9 cellular contexts compared by ENCODE assay signal in the genomic region with DNA sequence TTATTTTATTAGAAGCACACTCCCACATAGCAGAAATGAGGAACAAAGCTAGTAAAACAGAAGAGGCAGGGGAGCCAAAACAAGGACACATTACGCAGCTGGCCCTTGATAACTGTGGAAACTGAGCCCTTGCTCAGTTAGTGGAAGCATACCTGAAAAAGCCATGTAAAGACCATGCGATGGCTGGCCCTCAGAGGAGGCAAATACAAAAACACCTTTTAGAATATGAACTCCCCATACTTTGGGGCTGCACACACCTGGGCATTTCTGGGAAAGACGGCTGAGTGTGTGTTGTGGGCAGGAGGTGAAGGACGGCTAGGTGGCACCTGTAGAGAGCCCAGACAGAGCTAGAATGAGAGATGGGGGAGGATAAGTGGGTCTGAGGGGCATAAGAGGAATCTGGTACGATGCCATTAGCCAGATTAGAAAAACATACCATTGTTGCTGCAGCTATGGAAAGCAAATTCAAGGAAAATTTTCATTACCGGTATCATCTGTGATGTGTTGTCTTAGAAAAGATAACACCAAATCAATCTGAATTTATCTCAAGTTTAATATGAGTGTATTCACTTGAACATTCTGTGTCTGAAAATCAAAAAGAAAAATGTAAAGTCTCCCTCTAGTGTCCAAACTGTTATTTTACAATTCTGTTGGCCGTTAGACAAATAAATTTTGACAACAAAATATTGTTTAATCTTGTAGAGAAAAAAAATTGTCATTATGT. TPM values are rescaled to one million over a fixed set of nuclear protein-coding genes. Genes with fewer than 3 reads are reported as not detected.
DNase-seq lines count a peak whose midpoint lies in the region; ATAC-seq, FAIRE-seq and TF ChIP-seq lines count a peak whose summit lies in the region.
"Had no signal": no experiment of that assay in that cellular context is flagged by ENCODE, and none has a peak within 500 bp of the region (broad histone marks: within the 10 kb centered on the region; RNA-seq: fewer than 3 reads in every experiment).

No MANE protein-coding gene starts in this region.

- H3K4me3 ChIP-seq in left ventricle myocardium inferior = no peak overlapping the region
- H3K4me3 ChIP-seq in right cardiac atrium (ENCODE audit: low read length) = no peak overlapping the region
- H3K4me3 ChIP-seq in SJSA1 = no peak overlapping the region
- no peak overlapping the region for H3K4me3 ChIP-seq in upper lobe of right lung

- no peaks in the 10 kb centered on the region for H3K36me3 Mint-ChIP-seq in activated CD8-positive, alpha-beta memory T cell treated with anti-CD3 and anti-CD28 coated beads, Interleukin-2, amount 10 ng/mL, durations not matched to agents 7 days and 5 days

- peak; percentile 97 for FAIRE-seq in frontal cortex (lab: Jason Lieb, UNC)

- 56% methylated on average over 7 of the region's 7 CpGs for WGBS in right cardiac atrium

- no peaks in the 10 kb centered on the region for H3K9me3 Mint-ChIP-seq in activated CD8-positive, alpha-beta memory T cell treated with anti-CD3 and anti-CD28 coated beads, Interleukin-2, amount 10 ng/mL, durations not matched to agents 7 days and 5 days (ENCODE audit: low read depth)

- H3K27ac Mint-ChIP-seq in activated CD8-positive, alpha-beta memory T cell treated with anti-CD3 and anti-CD28 coated beads, Interleukin-2, amount 10 ng/mL, durations not matched to agents 7 days and 5 days = no peak overlapping the region

- H3K27me3 Mint-ChIP-seq in activated CD8-positive, alpha-beta memory T cell treated with anti-CD3 and anti-CD28 coated beads, Interleukin-2, amount 10 ng/mL, durations not matched to agents 7 days and 5 days = peaks cover 3% of the 10 kb centered on the region

- intact Hi-C loops in left ventricle myocardium inferior (cut with micrococcal nuclease) = no loop called here
- intact Hi-C loops in right cardiac atrium (cut with DNase I) = no loop called here
- intact Hi-C loops in upper lobe of right lung (cut with DNase I) = no loop called here

- no peak overlapping the region for H3K4me3 Mint-ChIP-seq in activated CD8-positive, alpha-beta memory T cell treated with anti-CD3 and anti-CD28 coated beads, Interleukin-2, amount 10 ng/mL, durations not matched to agents 7 days and 5 days

- no peak for DNase-seq in left ventricle myocardium inferior
- DNase-seq in right cardiac atrium = no peak
- DNase-seq in SJSA1 (ENCODE audit: low read depth in 1 of 2, low spot score in 2 of 2) = peak in 1 of 2 experiments; percentile 43
- DNase-seq in frontal cortex (ENCODE audit: low spot score in 2 of 2) = no peak
- no peak for DNase-seq in upper lobe of right lung
- no peak for DNase-seq in stimulated activated CD4-positive, alpha-beta T cell treated with anti-CD3 and anti-CD28 coated beads, Interleukin-4, amount 100 ng/mL, for 1 hour
- no peak for DNase-seq in activated CD8-positive, alpha-beta memory T cell treated with anti-CD3 and anti-CD28 coated beads, Interleukin-2, amount 10 ng/mL, durations not matched to agents 7 days and 5 days
- DNase-seq in activated gamma-delta T cell (lab: John Stamatoyannopoulos, UW) = no peak

- TF ChIP-seq CTCF in left ventricle myocardium inferior (IDR thresholded peaks at IDR 0.05; ENCODE audit: borderline replicate concordance) = peak; percentile 55
- peak; percentile 45 for TF ChIP-seq CTCF in upper lobe of right lung (IDR thresholded peaks at IDR 0.05)

- H3K9me3 ChIP-seq in left ventricle myocardium inferior (replicated peaks) (peaks cover 17% of the 10 kb centered on the region), right cardiac atrium (ENCODE audit: control insufficient read depth, low read length) (no peaks in the 10 kb centered on the region), SJSA1 (replicated peaks) (no peaks in the 10 kb centered on the region), upper lobe of right lung (no peaks in the 10 kb centered on the region)

- no peak overlapping the region for H3K27ac ChIP-seq in left ventricle myocardium inferior (replicated peaks)
- H3K27ac ChIP-seq in right cardiac atrium (ENCODE audit: low read length) = no peak overlapping the region
- peak overlapping the region; percentile 58 for H3K27ac ChIP-seq in SJSA1
- no peak overlapping the region for H3K27ac ChIP-seq in upper lobe of right lung

- H3K36me3 ChIP-seq in left ventricle myocardium inferior (no peaks in the 10 kb centered on the region), SJSA1 (no peaks in the 10 kb centered on the region), upper lobe of right lung (no peaks in the 10 kb centered on the region)

- H3K4me1 Mint-ChIP-seq in activated CD8-positive, alpha-beta memory T cell treated with anti-CD3 and anti-CD28 coated beads, Interleukin-2, amount 10 ng/mL, durations not matched to agents 7 days and 5 days = no peaks in the 10 kb centered on the region

- H3K27me3 ChIP-seq in left ventricle myocardium inferior (ENCODE audit: low read depth) (no peaks in the 10 kb centered on the region), right cardiac atrium (ENCODE audit: control insufficient read depth, insufficient read depth) (no peaks in the 10 kb centered on the region), SJSA1 (replicated peaks) (no peaks in the 10 kb centered on the region), upper lobe of right lung (no peaks in the 10 kb centered on the region)

- H3K4me1 ChIP-seq in left ventricle myocardium inferior = no peaks in the 10 kb centered on the region
- H3K4me1 ChIP-seq in right cardiac atrium (ENCODE audit: control insufficient read depth, insufficient read depth, low read length) = peaks cover 1% of the 10 kb centered on the region
- H3K4me1 ChIP-seq in SJSA1 (replicated peaks) = peaks cover 30% of the 10 kb centered on the region
- no peaks in the 10 kb centered on the region for H3K4me1 ChIP-seq in upper lobe of right lung

- ATAC-seq in right cardiac atrium (no peak), upper lobe of right lung (no peak)
- no peak for ATAC-seq in activated CD8-positive, alpha-beta memory T cell treated with anti-CD3 and anti-CD28 coated beads, Interleukin-2, amount 10 ng/mL, durations not matched to agents 7 days and 5 days

- CTCF ChIA-PET in activated CD8-positive, alpha-beta memory T cell treated with anti-CD3 and anti-CD28 coated beads, Interleukin-2, amount 10 ng/mL, durations not matched to agents 7 days and 5 days (lab: Charles Lee) = interaction anchor here (1.1 kb wide), 1 partner anchor 255 kb away, joined by 3 read pairs; no protein-coding TSS in a partner anchor

RNA-seq across cellular contexts. Expression of a gene that starts 45.2 kb away (rescaled TPM):
- not detected for total RNA-seq in left ventricle myocardium inferior
- total RNA-seq in right cardiac atrium = not detected
- not detected for polyA plus RNA-seq in right cardiac atrium
- not detected in 2 replicates for total RNA-seq in SJSA1 (2014; rRNA removed; shearing (Covaris generic))
- not detected for total RNA-seq in frontal cortex
- not detected for total RNA-seq in upper lobe of right lung
- total RNA-seq in activated CD8-positive, alpha-beta memory T cell treated with anti-CD3 and anti-CD28 coated beads, Interleukin-2, amount 10 ng/mL, durations not matched to agents 7 days and 5 days = not detected
- total RNA-seq: mononuclear cell had no signal
